ENCODE assay signal across 7 cellular contexts in genomic region chr17:62905233-62905632, GRCh38.
"Had no signal": no experiment of that assay in that cellular context is flagged by ENCODE, and none has a peak within 500 bp of the region (broad histone marks: within the 10 kb centered on the region; RNA-seq: fewer than 3 reads in every experiment).

No MANE protein-coding gene starts in this region.

- FAIRE-seq: H1, H54 had no signal

- H3K4me3 Mint-ChIP-seq: GM23338, H9 had no signal

- H3K4me3 ChIP-seq: GM23338 had no signal

- H3K27ac Mint-ChIP-seq: GM23338, H9, IgD-negative memory B cell had no signal

- DNase-seq: H9, HCEC 1CT, KG1 had no signal

- H3K4me1 Mint-ChIP-seq: IgD-negative memory B cell had no signal

- H3K36me3 Mint-ChIP-seq: IgD-negative memory B cell had no signal

- H3K27me3 Mint-ChIP-seq: IgD-negative memory B cell had no signal

- H3K4me2 ChIP-seq: GM23338 had no signal

- ATAC-seq: GM23338 had no signal

- H3K9me3 Mint-ChIP-seq: GM23338 had no signal
